ENCODE assay signal across 8 cellular contexts in genomic region chr10:97335188-97335619, GRCh38. TPM values are rescaled to one million over a fixed set of nuclear protein-coding genes. Genes with fewer than 3 reads are reported as not detected.
DNase-seq lines count a peak whose midpoint lies in the region; ATAC-seq, FAIRE-seq and TF ChIP-seq lines count a peak whose summit lies in the region.

No MANE protein-coding gene starts in this region.

- BruUV-seq in HepG2 (replicated peaks; lab: Mats Ljungman, UMichigan), result no TSS peak

- no peak overlapping the region for H2AFZ ChIP-seq in HepG2 (ENCODE audit: low read length)

- no peak for TF ChIP-seq RAD21 in HepG2 (CRISPR knock-in tag; IDR thresholded peaks at IDR 0.05)

- WGBS in HepG2 (ENCODE audit: low lambda C conversion rate), result 34% methylated on average over 25 of the region's 25 CpGs

- no peak for TF ChIP-seq POLR2A in HepG2 (IDR thresholded peaks at IDR 0.05; ENCODE audit: insufficient read depth in 1 of 2, low read depth in 2 of 2, low read length in 2 of 2)

- POLR2A ChIA-PET in activated naive CD8-positive, alpha-beta T cell treated with anti-CD3 and anti-CD28 coated beads, Interleukin-2, amount 10 ng/mL, durations not matched to agents 7 days and 5 days (lab: Charles Lee), result interaction anchor here (0.6 to 5.2 kb wide), 3 partner anchors 15 to 163 kb away, joined by 3 to 54 read pairs (median 3); partner anchors contain the start of gene FRAT1
- POLR2A ChIA-PET in HepG2 (lab: Yijun Ruan, JAX), result no interaction called here

- peak overlapping the region; percentile 65 to 87 (median 82) for H3K4me3 ChIP-seq in HepG2 (replicated peaks in 1 of 3; ENCODE audit: insufficient read depth in 1 of 3, low read depth in 2 of 3, low read length in 3 of 3)
- peak overlapping the region; percentile 75 to 97 for H3K4me3 ChIP-seq in tibial artery

- TF ChIP-seq EP300 in HepG2 (IDR thresholded peaks at IDR 0.05; ENCODE audit: low read depth in 2 of 2, low read length in 2 of 2) (no peak), HepG2 (CRISPR knock-in tag; IDR thresholded peaks at IDR 0.05; ENCODE audit: borderline replicate concordance) (no peak)

- H3K27ac ChIP-seq in HepG2 (ENCODE audit: extremely low read length, insufficient read depth, low read length), result peak overlapping the region; percentile 85
- peak overlapping the region; percentile 77 to 93 for H3K27ac ChIP-seq in tibial artery

- no peaks in the 10 kb centered on the region for H4K20me1 ChIP-seq in HepG2 (ENCODE audit: insufficient read depth, low read length)

- peaks cover 8% of the 10 kb centered on the region for H3K36me3 Mint-ChIP-seq in activated CD8-positive, alpha-beta memory T cell treated with anti-CD3 and anti-CD28 coated beads, Interleukin-2, amount 10 ng/mL, durations not matched to agents 7 days and 5 days
- peaks cover 16% of the 10 kb centered on the region for H3K36me3 Mint-ChIP-seq in activated naive CD8-positive, alpha-beta T cell treated with anti-CD3 and anti-CD28 coated beads, Interleukin-2, amount 10 ng/mL, durations not matched to agents 7 days and 5 days

- peaks cover 23% of the 10 kb centered on the region for H3K27me3 Mint-ChIP-seq in activated CD8-positive, alpha-beta memory T cell treated with anti-CD3 and anti-CD28 coated beads, Interleukin-2, amount 10 ng/mL, durations not matched to agents 7 days and 5 days
- H3K27me3 Mint-ChIP-seq in activated naive CD8-positive, alpha-beta T cell treated with anti-CD3 and anti-CD28 coated beads, Interleukin-2, amount 10 ng/mL, durations not matched to agents 7 days and 5 days, result peaks cover 28% of the 10 kb centered on the region

- TF ChIP-seq CTCF in HepG2 (CRISPR knock-in tag; IDR thresholded peaks at IDR 0.05) (no peak), tibial artery (IDR thresholded peaks at IDR 0.05) (no peak), GM13976 (IDR thresholded peaks at IDR 0.05; ENCODE audit: borderline replicate concordance, control extremely low read depth, extremely low read depth, insufficient read depth, missing control alignments) (no peak)

- intact Hi-C loops in HepG2 (cut with micrococcal nuclease; ENCODE audit: unreplicated experiment), result no loop called here
- intact Hi-C loops in tibial artery (cut with DNase I; ENCODE audit: low total_unique reads), result no loop called here

- H3K9me3 ChIP-seq in HepG2 (ENCODE audit: low read length) (no peaks in the 10 kb centered on the region), tibial artery (no peaks in the 10 kb centered on the region)

- H3K4me1 Mint-ChIP-seq in activated CD8-positive, alpha-beta memory T cell treated with anti-CD3 and anti-CD28 coated beads, Interleukin-2, amount 10 ng/mL, durations not matched to agents 7 days and 5 days, result peaks cover 26% of the 10 kb centered on the region
- H3K4me1 Mint-ChIP-seq in activated naive CD8-positive, alpha-beta T cell treated with anti-CD3 and anti-CD28 coated beads, Interleukin-2, amount 10 ng/mL, durations not matched to agents 7 days and 5 days, result peaks cover 28% of the 10 kb centered on the region

- H3K4me2 ChIP-seq in HepG2 (ENCODE audit: low read depth, low read length), result peak overlapping the region; percentile 81

- H3K36me3 ChIP-seq in HepG2 (replicated peaks in 1 of 2; ENCODE audit: control insufficient read depth in 1 of 2, insufficient read depth in 2 of 2, low read length in 2 of 2) (no peaks in the 10 kb centered on the region), tibial artery (peaks cover 0 to 8% (median 2%) of the 10 kb centered on the region in 3 donors)

- H3K79me2 ChIP-seq in HepG2 (ENCODE audit: insufficient read depth, low read length), result peaks cover 33% of the 10 kb centered on the region

- peak overlapping the region; percentile 19 for H3K27ac Mint-ChIP-seq in activated CD8-positive, alpha-beta memory T cell treated with anti-CD3 and anti-CD28 coated beads, Interleukin-2, amount 10 ng/mL, durations not matched to agents 7 days and 5 days
- H3K27ac Mint-ChIP-seq in activated naive CD8-positive, alpha-beta T cell treated with anti-CD3 and anti-CD28 coated beads, Interleukin-2, amount 10 ng/mL, durations not matched to agents 7 days and 5 days, result no peak overlapping the region

- no peak for ATAC-seq in activated CD8-positive, alpha-beta memory T cell treated with anti-CD3 and anti-CD28 coated beads, Interleukin-2, amount 10 ng/mL, durations not matched to agents 7 days and 5 days
- peak; percentile 4 for ATAC-seq in activated naive CD8-positive, alpha-beta T cell treated with anti-CD3 and anti-CD28 coated beads, Interleukin-2, amount 10 ng/mL, durations not matched to agents 7 days and 5 days (ENCODE audit: low read depth)
- no peak; the same call in 2 of the 3 replicates for ATAC-seq in HepG2

- H3K4me1 ChIP-seq in HepG2 (ENCODE audit: insufficient read depth, low read length) (peaks cover 46% of the 10 kb centered on the region), tibial artery (peaks cover 0 to 65% (median 38%) of the 10 kb centered on the region in 4 donors)

- H3K9me3 Mint-ChIP-seq in activated CD8-positive, alpha-beta memory T cell treated with anti-CD3 and anti-CD28 coated beads, Interleukin-2, amount 10 ng/mL, durations not matched to agents 7 days and 5 days (ENCODE audit: low read depth), result no peaks in the 10 kb centered on the region
- no peaks in the 10 kb centered on the region for H3K9me3 Mint-ChIP-seq in activated naive CD8-positive, alpha-beta T cell treated with anti-CD3 and anti-CD28 coated beads, Interleukin-2, amount 10 ng/mL, durations not matched to agents 7 days and 5 days

- H3K27me3 ChIP-seq in HepG2 (ENCODE audit: control insufficient read depth in 1 of 2, insufficient read depth in 2 of 2, low read length in 2 of 2), result no peaks in the 10 kb centered on the region
- no peaks in the 10 kb centered on the region for H3K27me3 ChIP-seq in tibial artery

- CTCF ChIA-PET in activated CD8-positive, alpha-beta memory T cell treated with anti-CD3 and anti-CD28 coated beads, Interleukin-2, amount 10 ng/mL, durations not matched to agents 7 days and 5 days (lab: Charles Lee), result no interaction called here
- CTCF ChIA-PET in HepG2 (lab: Yijun Ruan, JAX; ENCODE audit: low intra/inter-chr PET ratio, low total read pairs), result no interaction called here

- H3K4me3 Mint-ChIP-seq in activated CD8-positive, alpha-beta memory T cell treated with anti-CD3 and anti-CD28 coated beads, Interleukin-2, amount 10 ng/mL, durations not matched to agents 7 days and 5 days, result peak overlapping the region; percentile 77
- H3K4me3 Mint-ChIP-seq in activated naive CD8-positive, alpha-beta T cell treated with anti-CD3 and anti-CD28 coated beads, Interleukin-2, amount 10 ng/mL, durations not matched to agents 7 days and 5 days, result peak overlapping the region; percentile 51

- no peak for DNase-seq in activated CD8-positive, alpha-beta memory T cell treated with anti-CD3 and anti-CD28 coated beads, Interleukin-2, amount 10 ng/mL, durations not matched to agents 7 days and 5 days
- no peak for DNase-seq in activated CD8-positive, alpha-beta memory T cell treated with anti-CD3 and anti-CD28 coated beads, Interleukin-2, amount 50 U/mL, for 4 hours
- DNase-seq in activated naive CD8-positive, alpha-beta T cell treated with anti-CD3 and anti-CD28 coated beads, Interleukin-2, amount 10 ng/mL, durations not matched to agents 7 days and 5 days, result no peak
- DNase-seq in HepG2 (ENCODE audit: low spot score), result no peak
- no peak for DNase-seq in tibial artery
- DNase-seq in RKO (ENCODE audit: low spot score), result no peak
- DNase-seq in A172 (ENCODE audit: low spot score), result no peak
- DNase-seq in GM13976 (ENCODE audit: low spot score), result no peak

- in situ Hi-C loops in HepG2 (cut with HindIII; ENCODE audit: extremely low pct_ligation_motif_present, low pct_unique_long_range_greater_than_20kb), result no loop called here
- in situ Hi-C loops in GM13976 (cut with MboI; ENCODE audit: low sequenced_read_pairs, unreplicated experiment), result no loop called here

- FAIRE-seq in HepG2 (lab: Jason Lieb, UNC), result no peak

- peak overlapping the region; percentile 98 for H3K9ac ChIP-seq in HepG2 (ENCODE audit: insufficient read depth, low read depth, low read length)

RNA-seq across cellular contexts. Expression of gene FRAT2, which starts 0.7 kb away (rescaled TPM):
- total RNA-seq in activated CD8-positive, alpha-beta memory T cell treated with anti-CD3 and anti-CD28 coated beads, Interleukin-2, amount 10 ng/mL, durations not matched to agents 7 days and 5 days, result 10 to 100 TPM; 11.4 to 14.4 TPM
- 10 to 100 TPM; 15.3 to 16.7 TPM for total RNA-seq in activated naive CD8-positive, alpha-beta T cell treated with anti-CD3 and anti-CD28 coated beads, Interleukin-2, amount 10 ng/mL, durations not matched to agents 7 days and 5 days
- 10.1 and 14.1 TPM in 2 replicates for total RNA-seq in HepG2 (2016; rRNA removed; fragmentation: Illumina TruSeq; extraction: Trizol)
- total RNA-seq in HepG2 (2016; cell fraction: cytosol; rRNA removed; fragmentation: Illumina TruSeq; extraction: Trizol; ENCODE audit: low read depth), result 2.9 and 3.3 TPM in 2 replicates
- total RNA-seq in HepG2 (2016; cell fraction: insoluble cytoplasmic fraction; rRNA removed; fragmentation: Illumina TruSeq; extraction: Trizol), result 9.8 and 14.0 TPM in 2 replicates
- total RNA-seq in HepG2 (2016; cell fraction: membrane; rRNA removed; fragmentation: Illumina TruSeq; extraction: Trizol), result 10.0 and 10.9 TPM in 2 replicates
- 8.0 and 9.6 TPM in 2 replicates for total RNA-seq in HepG2 (2016; cell fraction: nucleus; rRNA removed; fragmentation: Illumina TruSeq; extraction: Trizol)
- polyA plus RNA-seq in HepG2 (2011; rRNA removed), result 6.3 and 7.2 TPM in 2 replicates
- 6.8 and 7.1 TPM in 2 replicates for polyA plus RNA-seq in HepG2 (2011; cell fraction: cytosol; rRNA removed)
- 4.3 and 4.5 TPM in 2 replicates for polyA plus RNA-seq in HepG2 (2011; cell fraction: nucleus; rRNA removed)
- 7.3 TPM in 2 replicates for polyA plus RNA-seq in HepG2 (2012)
- 2.3 and 2.6 TPM in 2 replicates for polyA plus RNA-seq in HepG2 (2016; cell fraction: cytosol; fragmentation: Illumina TruSeq; extraction: Trizol; ENCODE audit: low read depth)
- 10.6 and 11.0 TPM in 2 replicates for polyA plus RNA-seq in HepG2 (2016; cell fraction: insoluble cytoplasmic fraction; fragmentation: Illumina TruSeq; extraction: Trizol; ENCODE audit: low read depth)
- 5.8 TPM in 2 replicates for polyA plus RNA-seq in HepG2 (2016; cell fraction: membrane; fragmentation: Illumina TruSeq; extraction: Trizol; ENCODE audit: low read depth)
- 6.0 and 9.1 TPM in 2 replicates for polyA plus RNA-seq in HepG2 (2016; cell fraction: nucleus; fragmentation: Illumina TruSeq; extraction: Trizol; ENCODE audit: insufficient read depth, low read depth)
- 7.4 and 20.0 TPM in 2 replicates for polyA minus RNA-seq in HepG2 (2011; rRNA and poly(A)+ RNA removed; ENCODE audit: low replicate concordance)
- 5.0 and 6.0 TPM in 2 replicates for polyA minus RNA-seq in HepG2 (2011; cell fraction: cytosol; rRNA and poly(A)+ RNA removed)
- polyA minus RNA-seq in HepG2 (2011; cell fraction: nucleus; rRNA and poly(A)+ RNA removed), result 6.0 and 11.5 TPM in 2 replicates
- total RNA-seq in A172 (2014; rRNA removed; shearing (Covaris generic)), result 4.0 and 4.2 TPM in 2 replicates

RNA-seq across cellular contexts. Expression of gene FRAT1, which starts 16.1 kb away (rescaled TPM):
- 1 to 10 TPM; 5.5 to 5.7 TPM for total RNA-seq in activated CD8-positive, alpha-beta memory T cell treated with anti-CD3 and anti-CD28 coated beads, Interleukin-2, amount 10 ng/mL, durations not matched to agents 7 days and 5 days
- 10 to 100 TPM; 11.0 to 11.7 TPM for total RNA-seq in activated naive CD8-positive, alpha-beta T cell treated with anti-CD3 and anti-CD28 coated beads, Interleukin-2, amount 10 ng/mL, durations not matched to agents 7 days and 5 days
- total RNA-seq in HepG2 (2016; rRNA removed; fragmentation: Illumina TruSeq; extraction: Trizol), result 1.3 and 2.3 TPM in 2 replicates
- 0.53 and 0.71 TPM in 2 replicates for total RNA-seq in HepG2 (2016; cell fraction: cytosol; rRNA removed; fragmentation: Illumina TruSeq; extraction: Trizol; ENCODE audit: low read depth)
- total RNA-seq in HepG2 (2016; cell fraction: insoluble cytoplasmic fraction; rRNA removed; fragmentation: Illumina TruSeq; extraction: Trizol), result 1.4 and 2.4 TPM in 2 replicates
- total RNA-seq in HepG2 (2016; cell fraction: membrane; rRNA removed; fragmentation: Illumina TruSeq; extraction: Trizol), result 1.2 and 1.3 TPM in 2 replicates
- total RNA-seq in HepG2 (2016; cell fraction: nucleus; rRNA removed; fragmentation: Illumina TruSeq; extraction: Trizol), result 2.1 and 2.5 TPM in 2 replicates
- 1.7 TPM in 2 replicates for polyA plus RNA-seq in HepG2 (2011; rRNA removed)
- polyA plus RNA-seq in HepG2 (2011; cell fraction: cytosol; rRNA removed), result 1.2 and 1.6 TPM in 2 replicates
- 1.4 and 1.8 TPM in 2 replicates for polyA plus RNA-seq in HepG2 (2011; cell fraction: nucleus; rRNA removed)
- 1.6 TPM in 2 replicates for polyA plus RNA-seq in HepG2 (2012)
- 0.20 and 0.28 TPM in 2 replicates for polyA plus RNA-seq in HepG2 (2016; cell fraction: cytosol; fragmentation: Illumina TruSeq; extraction: Trizol; ENCODE audit: low read depth)
- 1.5 and 2.1 TPM in 2 replicates for polyA plus RNA-seq in HepG2 (2016; cell fraction: insoluble cytoplasmic fraction; fragmentation: Illumina TruSeq; extraction: Trizol; ENCODE audit: low read depth)
- 0.54 and 0.77 TPM in 2 replicates for polyA plus RNA-seq in HepG2 (2016; cell fraction: membrane; fragmentation: Illumina TruSeq; extraction: Trizol; ENCODE audit: low read depth)
- 0.97 and 2.2 TPM in 2 replicates for polyA plus RNA-seq in HepG2 (2016; cell fraction: nucleus; fragmentation: Illumina TruSeq; extraction: Trizol; ENCODE audit: insufficient read depth, low read depth)
- polyA minus RNA-seq in HepG2 (2011; rRNA and poly(A)+ RNA removed; ENCODE audit: low replicate concordance), result 1.8 and 4.0 TPM in 2 replicates
- 2.5 and 2.7 TPM in 2 replicates for polyA minus RNA-seq in HepG2 (2011; cell fraction: cytosol; rRNA and poly(A)+ RNA removed)
- polyA minus RNA-seq in HepG2 (2011; cell fraction: nucleus; rRNA and poly(A)+ RNA removed), result 4.5 and 7.1 TPM in 2 replicates
- 1.8 and 2.3 TPM in 2 replicates for total RNA-seq in A172 (2014; rRNA removed; shearing (Covaris generic))

RNA-seq across cellular contexts. Expression of gene ARHGAP19, which starts 42.8 kb away (rescaled TPM):
- total RNA-seq in activated CD8-positive, alpha-beta memory T cell treated with anti-CD3 and anti-CD28 coated beads, Interleukin-2, amount 10 ng/mL, durations not matched to agents 7 days and 5 days, result 10 to 100 TPM; 48.3 to 50.4 TPM
- total RNA-seq in activated naive CD8-positive, alpha-beta T cell treated with anti-CD3 and anti-CD28 coated beads, Interleukin-2, amount 10 ng/mL, durations not matched to agents 7 days and 5 days, result 10 to 100 TPM; 35.4 to 44.5 TPM
- total RNA-seq in HepG2 (2016; rRNA removed; fragmentation: Illumina TruSeq; extraction: Trizol), result 10.0 and 15.6 TPM in 2 replicates
- total RNA-seq in HepG2 (2016; cell fraction: cytosol; rRNA removed; fragmentation: Illumina TruSeq; extraction: Trizol; ENCODE audit: low read depth), result 2.8 and 5.8 TPM in 2 replicates
- total RNA-seq in HepG2 (2016; cell fraction: insoluble cytoplasmic fraction; rRNA removed; fragmentation: Illumina TruSeq; extraction: Trizol), result 9.8 and 13.9 TPM in 2 replicates
- total RNA-seq in HepG2 (2016; cell fraction: membrane; rRNA removed; fragmentation: Illumina TruSeq; extraction: Trizol), result 3.2 and 4.3 TPM in 2 replicates
- total RNA-seq in HepG2 (2016; cell fraction: nucleus; rRNA removed; fragmentation: Illumina TruSeq; extraction: Trizol), result 7.9 and 8.8 TPM in 2 replicates
- 4.3 and 7.6 TPM in 2 replicates for polyA plus RNA-seq in HepG2 (2011; rRNA removed)
- 4.0 and 4.3 TPM in 2 replicates for polyA plus RNA-seq in HepG2 (2011; cell fraction: cytosol; rRNA removed)
- 5.0 and 5.6 TPM in 2 replicates for polyA plus RNA-seq in HepG2 (2011; cell fraction: nucleus; rRNA removed)
- polyA plus RNA-seq in HepG2 (2012), result 3.6 and 5.3 TPM in 2 replicates
- 0.28 and 0.32 TPM in 2 replicates for polyA plus RNA-seq in HepG2 (2016; cell fraction: cytosol; fragmentation: Illumina TruSeq; extraction: Trizol; ENCODE audit: low read depth)
- polyA plus RNA-seq in HepG2 (2016; cell fraction: insoluble cytoplasmic fraction; fragmentation: Illumina TruSeq; extraction: Trizol; ENCODE audit: low read depth), result 9.9 and 10.1 TPM in 2 replicates
- polyA plus RNA-seq in HepG2 (2016; cell fraction: membrane; fragmentation: Illumina TruSeq; extraction: Trizol; ENCODE audit: low read depth), result 0.65 and 0.99 TPM in 2 replicates
- 9.3 and 11.2 TPM in 2 replicates for polyA plus RNA-seq in HepG2 (2016; cell fraction: nucleus; fragmentation: Illumina TruSeq; extraction: Trizol; ENCODE audit: insufficient read depth, low read depth)
- polyA minus RNA-seq in HepG2 (2011; rRNA and poly(A)+ RNA removed; ENCODE audit: low replicate concordance), result 4.6 and 10.2 TPM in 2 replicates
- polyA minus RNA-seq in HepG2 (2011; cell fraction: cytosol; rRNA and poly(A)+ RNA removed), result 4.4 and 6.0 TPM in 2 replicates
- polyA minus RNA-seq in HepG2 (2011; cell fraction: nucleus; rRNA and poly(A)+ RNA removed), result 6.2 and 6.3 TPM in 2 replicates
- 15.2 and 16.1 TPM in 2 replicates for total RNA-seq in A172 (2014; rRNA removed; shearing (Covaris generic))
